10 cellular contexts compared by ENCODE assay signal in genomic region chr11:80815752-80816453, GRCh38.
A peak's percentile ranks its signal among the peaks of the same experiment; 100 is the strongest.
DNase-seq lines count a peak whose midpoint lies in the region; ATAC-seq and TF ChIP-seq lines count a peak whose summit lies in the region.
"Had no signal": no experiment of that assay in that cellular context is flagged by ENCODE, and none has a peak within 500 bp of the region (broad histone marks: within the 10 kb centered on the region; RNA-seq: fewer than 3 reads in every experiment).

No MANE protein-coding gene starts in this region.

- H3K9ac ChIP-seq in KMS-11 = no peak overlapping the region

- peaks cover 9% of the 10 kb centered on the region for H3K4me1 ChIP-seq in KMS-11 (ENCODE audit: low read depth, poor library complexity, severe bottlenecking)
- no peaks in the 10 kb centered on the region for H3K4me1 ChIP-seq in gastroesophageal sphincter
- H3K4me1 ChIP-seq in left ventricle myocardium inferior = no peaks in the 10 kb centered on the region

- TF ChIP-seq EP300 in gastroesophageal sphincter (IDR thresholded peaks at IDR 0.05) = no peak

- peak overlapping the region in 2 of 8 donors; percentile 38 to 58 for H3K4me3 Mint-ChIP-seq in naive B cell
- H3K4me3 Mint-ChIP-seq: dendritic cell treated with granulocyte-macrophage colony-stimulating factor and Interleukin-4, amounts not matched to agents 40 ng/mL and 50 ng/mL, for 4 days had no signal

- H3K4me1 Mint-ChIP-seq in naive B cell = peaks cover 8 to 16% (median 10%) of the 10 kb centered on the region in 3 donors

- H3K27ac Mint-ChIP-seq in naive B cell = peak overlapping the region in 4 of 6 donors; percentile 41 to 81 (median 60)
- H3K27ac Mint-ChIP-seq: dendritic cell treated with granulocyte-macrophage colony-stimulating factor and Interleukin-4, amounts not matched to agents 40 ng/mL and 50 ng/mL, for 4 days had no signal

- DNase-seq in SKM-1 treated with dmso at 0.1 percent for 144 hours (lab: John Stamatoyannopoulos, UW; ENCODE audit: unreplicated experiment) (peak; percentile 29), SKM-1 (lab: John Stamatoyannopoulos, UW; ENCODE audit: unreplicated experiment) (no peak), naive B cell (no peak), left ventricle myocardium inferior (no peak), retina (no peak)
- DNase-seq: activated CD8-positive, alpha-beta memory T cell treated with anti-CD3 and anti-CD28 coated beads, Interleukin-2, amount 50 U/mL, for 4 hours had no signal

- WGBS in gastroesophageal sphincter (ENCODE audit: low coverage in 1 of 2), 2 donors = 49 to 58% methylated on average over 3 of the region's 3 CpGs

- H4K20me1 ChIP-seq in KMS-11 (ENCODE audit: insufficient read depth) = no peaks in the 10 kb centered on the region

- H3K9me3 Mint-ChIP-seq in naive B cell = peaks cover 0 to 2% (median 0%) of the 10 kb centered on the region in 7 donors
- H3K9me3 Mint-ChIP-seq: dendritic cell treated with granulocyte-macrophage colony-stimulating factor and Interleukin-4, amounts not matched to agents 40 ng/mL and 50 ng/mL, for 4 days had no signal

- peak overlapping the region; percentile 5; the same call in 1 of the 2 replicates for H3K4me2 ChIP-seq in KMS-11

- no peak for TF ChIP-seq POLR2A in gastroesophageal sphincter (IDR thresholded peaks at IDR 0.05)

- intact Hi-C loops in left ventricle myocardium inferior (cut with micrococcal nuclease) = no loop called here

- H3K27ac ChIP-seq in KMS-11 (no peak overlapping the region), gastroesophageal sphincter (no peak overlapping the region), left ventricle myocardium inferior (replicated peaks) (no peak overlapping the region)

- ATAC-seq in HG02678 (IDR thresholded peaks at IDR 0.05; ENCODE audit: unreplicated experiment) (peak; percentile 85), naive B cell (ENCODE audit: low read depth in 2 of 2) (peak; percentile 61 to 64), gastroesophageal sphincter (no peak)

- H3K27me3 Mint-ChIP-seq in naive B cell = no peaks in the 10 kb centered on the region
- H3K27me3 Mint-ChIP-seq: dendritic cell treated with granulocyte-macrophage colony-stimulating factor and Interleukin-4, amounts not matched to agents 40 ng/mL and 50 ng/mL, for 4 days had no signal

- H3K9me3 ChIP-seq in gastroesophageal sphincter (no peaks in the 10 kb centered on the region), left ventricle myocardium inferior (replicated peaks) (no peaks in the 10 kb centered on the region)

- no peaks in the 10 kb centered on the region for H3K36me3 Mint-ChIP-seq in naive B cell

- no peaks in the 10 kb centered on the region for H3K27me3 ChIP-seq in KMS-11 (ENCODE audit: insufficient read depth, low read depth)
- no peaks in the 10 kb centered on the region for H3K27me3 ChIP-seq in gastroesophageal sphincter
- no peaks in the 10 kb centered on the region for H3K27me3 ChIP-seq in left ventricle myocardium inferior (ENCODE audit: low read depth)

- H3K36me3 ChIP-seq in KMS-11 (ENCODE audit: insufficient read depth) (no peaks in the 10 kb centered on the region), gastroesophageal sphincter (no peaks in the 10 kb centered on the region), left ventricle myocardium inferior (no peaks in the 10 kb centered on the region)

- H3K4me3 ChIP-seq in KMS-11 (IDR thresholded peaks at IDR 0.05; ENCODE audit: insufficient read depth, low read depth, low read length) = no peak overlapping the region
- H3K4me3 ChIP-seq in gastroesophageal sphincter = no peak overlapping the region
- H3K4me3 ChIP-seq in left ventricle myocardium inferior = no peak overlapping the region

- TF ChIP-seq CTCF in KMS-11 (conservative IDR thresholded peaks at IDR 0.05; ENCODE audit: low read depth, low read length) (no peak), gastroesophageal sphincter (IDR thresholded peaks at IDR 0.05) (no peak), left ventricle myocardium inferior (IDR thresholded peaks at IDR 0.05; ENCODE audit: borderline replicate concordance) (no peak)

- peak overlapping the region; percentile 24; the same call in 1 of the 2 replicates for H2AFZ ChIP-seq in KMS-11 (ENCODE audit: low read depth)

- no peaks in the 10 kb centered on the region for H3K79me2 ChIP-seq in KMS-11 (ENCODE audit: insufficient read depth, low read depth)
